In the genomic region with DNA sequence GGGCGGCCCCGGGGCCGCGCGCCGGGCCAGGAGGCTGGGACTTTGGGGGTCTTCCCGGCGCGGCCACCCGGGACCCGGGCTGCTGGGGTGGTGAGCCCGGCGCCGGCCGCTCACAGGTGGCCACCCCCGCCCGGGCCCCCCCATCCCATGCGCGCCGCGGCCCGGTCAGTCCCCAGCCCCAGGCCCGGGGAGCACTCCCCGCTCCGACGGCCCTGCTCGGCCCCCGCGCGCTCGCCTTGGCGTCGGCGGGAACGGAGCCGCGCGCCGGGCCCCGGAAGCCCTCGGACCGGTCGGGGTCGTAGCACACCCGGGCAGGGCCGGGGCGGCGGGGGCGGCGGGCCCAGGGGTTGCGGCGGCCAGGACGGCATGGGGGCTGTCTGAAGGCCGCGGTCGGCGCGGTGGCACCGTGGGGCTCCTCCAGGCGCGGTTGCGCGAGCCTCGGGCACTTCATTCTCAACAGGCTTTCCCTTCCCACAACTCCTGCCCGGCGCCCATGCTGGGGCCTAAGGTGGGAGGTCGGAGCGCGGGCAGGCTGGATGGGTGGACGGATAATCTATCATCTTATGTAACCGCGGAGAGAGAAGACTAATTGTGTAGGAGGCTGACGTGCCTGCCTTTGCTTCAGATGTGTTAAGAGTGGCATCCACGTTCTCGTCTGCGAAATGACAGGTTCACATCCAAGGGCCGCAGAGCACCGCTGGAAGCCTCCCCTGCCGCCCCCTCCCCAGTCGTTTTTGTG, we compare ENCODE assay signal across 8 cellular contexts. TPM values are rescaled to one million over a fixed set of nuclear protein-coding genes. Genes with fewer than 3 reads are reported as not detected.
DNase-seq lines count a peak whose midpoint lies in the region; ATAC-seq, FAIRE-seq and TF ChIP-seq lines count a peak whose summit lies in the region.

No MANE protein-coding gene starts in this region.

- in situ Hi-C loops in HepG2 (cut with HindIII; ENCODE audit: extremely low pct_ligation_motif_present, low pct_unique_long_range_greater_than_20kb): no loop called here

- H3K36me3 ChIP-seq in HepG2 (replicated peaks in 1 of 2; ENCODE audit: control insufficient read depth in 1 of 2, insufficient read depth in 2 of 2, low read length in 2 of 2) (peaks cover 0 to 4% of the 10 kb centered on the region in 2 experiments; a peak in 3 of 5 replicates), thoracic aorta (no peaks in the 10 kb centered on the region)

- H3K27me3 ChIP-seq in HepG2 (ENCODE audit: control insufficient read depth in 1 of 2, insufficient read depth in 2 of 2, low read length in 2 of 2): peaks cover 0 to 6% of the 10 kb centered on the region in 2 experiments; a peak in 2 of 5 replicates
- no peaks in the 10 kb centered on the region for H3K27me3 ChIP-seq in thoracic aorta (replicated peaks; ENCODE audit: insufficient read depth)

- H3K9ac ChIP-seq in HepG2 (ENCODE audit: insufficient read depth, low read depth, low read length): peak overlapping the region; percentile 67

- H3K4me1 Mint-ChIP-seq in brain: peaks cover 85% of the 10 kb centered on the region

- H4K20me1 ChIP-seq in HepG2 (ENCODE audit: insufficient read depth, low read length): peaks cover 35% of the 10 kb centered on the region

- H3K9me3 Mint-ChIP-seq in brain: peaks cover 0 to 2% (median 0%) of the 10 kb centered on the region in 5 experiments

- POLR2A ChIA-PET in HepG2 (lab: Yijun Ruan, JAX): interaction anchor here (0.6 to 2.9 kb wide), 8 partner anchors 9 to 1756 kb away, joined by 4 to 23 read pairs (median 5); no protein-coding TSS in a partner anchor

- no peak overlapping the region for H3K27ac ChIP-seq in HepG2 (ENCODE audit: extremely low read length, insufficient read depth, low read length)
- no peak overlapping the region for H3K27ac ChIP-seq in thoracic aorta

- H3K79me2 ChIP-seq in HepG2 (ENCODE audit: insufficient read depth, low read length): peaks cover 49% of the 10 kb centered on the region

- peaks cover 9% of the 10 kb centered on the region for H3K27me3 Mint-ChIP-seq in brain

- peak; percentile 65 for DNase-seq in NCI-H82 (lab: John Stamatoyannopoulos, UW)
- DNase-seq in NCI-H82 treated with DMSO at 0.1 percent for 48 hours (lab: John Stamatoyannopoulos, UW; ENCODE audit: unreplicated experiment): no peak
- peak; percentile 44 for DNase-seq in HT-29 (ENCODE audit: low spot score)
- DNase-seq in HepG2 (ENCODE audit: low spot score): no peak
- DNase-seq in thoracic aorta (ENCODE audit: low spot score): no peak
- no peak for DNase-seq in DMS79 treated with DMSO at 0.1 percent for 48 hours (lab: John Stamatoyannopoulos, UW)
- DNase-seq in HCEC 1CT: no peak

- peak overlapping the region; percentile 76 to 96 (median 89) for H3K27ac Mint-ChIP-seq in brain

- no peaks in the 10 kb centered on the region for H3K9me3 ChIP-seq in HepG2 (ENCODE audit: low read length)
- H3K9me3 ChIP-seq in thoracic aorta: no peaks in the 10 kb centered on the region

- TF ChIP-seq RAD21 in HepG2 (CRISPR knock-in tag; IDR thresholded peaks at IDR 0.05): 0 out of 2 replicates have a peak, but pooled peaks have one; percentile 10

- no peak for TF ChIP-seq EP300 in HepG2 (IDR thresholded peaks at IDR 0.05; ENCODE audit: low read depth in 2 of 2, low read length in 2 of 2)
- TF ChIP-seq EP300 in HepG2 (CRISPR knock-in tag; IDR thresholded peaks at IDR 0.05; ENCODE audit: borderline replicate concordance): no peak

- FAIRE-seq in HepG2 (lab: Jason Lieb, UNC): peak; percentile 42

- H3K4me2 ChIP-seq in HepG2 (ENCODE audit: low read depth, low read length): peak overlapping the region; percentile 96

- peaks cover 18% of the 10 kb centered on the region for H3K36me3 Mint-ChIP-seq in brain

- CTCF ChIA-PET in HepG2 (lab: Yijun Ruan, JAX; ENCODE audit: low intra/inter-chr PET ratio, low total read pairs): no interaction called here

- WGBS in HepG2 (ENCODE audit: low lambda C conversion rate): 1% methylated on average over 56 of the region's 80 CpGs

- H3K4me3 Mint-ChIP-seq in brain: peak overlapping the region; percentile 91 to 98 (median 97)

- no peak for ATAC-seq in HepG2
- no peak for ATAC-seq in thoracic aorta (ENCODE audit: insufficient number of reproducible peaks, low FRiP score, low read depth)

- H3K4me1 ChIP-seq in HepG2 (ENCODE audit: insufficient read depth, low read length): peaks cover 73% of the 10 kb centered on the region
- H3K4me1 ChIP-seq in thoracic aorta (ENCODE audit: control insufficient read depth in 1 of 2, low read depth in 2 of 2): peaks cover 18 to 58% of the 10 kb centered on the region in 2 donors

- no peak for TF ChIP-seq POLR2A in HepG2 (IDR thresholded peaks at IDR 0.05; ENCODE audit: insufficient read depth in 1 of 2, low read depth in 2 of 2, low read length in 2 of 2)

- TF ChIP-seq CTCF in brain (conservative IDR thresholded peaks at IDR 0.05) (no peak), HepG2 (CRISPR knock-in tag; IDR thresholded peaks at IDR 0.05) (no peak), thoracic aorta (IDR thresholded peaks at IDR 0.05) (no peak)

- peak overlapping the region; percentile 66 to 87 (median 76) for H3K4me3 ChIP-seq in HepG2 (replicated peaks in 1 of 3; ENCODE audit: insufficient read depth in 1 of 3, low read depth in 2 of 3, low read length in 3 of 3)
- H3K4me3 ChIP-seq in thoracic aorta: peak overlapping the region; percentile 71

- no TSS peak for BruUV-seq in HepG2 (replicated peaks; lab: Mats Ljungman, UMichigan)

- intact Hi-C loops in HepG2 (cut with micrococcal nuclease; ENCODE audit: unreplicated experiment): no loop called here

- H2AFZ ChIP-seq in HepG2 (ENCODE audit: low read length): no peak overlapping the region

TF ChIP-seq in HepG2, 621 proteins besides CTCF, POLR2A, EP300 and RAD21 (continues in another document):
- TF ChIP-seq ZBTB7A (CRISPR knock-in tag; IDR thresholded peaks at IDR 0.05) (0 out of 2 replicates have a peak, but pooled peaks have one; percentile 24), ZNF121 (CRISPR knock-in tag; IDR thresholded peaks at IDR 0.05) (no peak)

RNA-seq across cellular contexts. Expression of a gene that starts 0.6 kb away (rescaled TPM):
- total RNA-seq in HT-29 (2014; rRNA removed; shearing (Covaris generic)): 93.8 and 105 TPM in 2 replicates
- polyA plus RNA-seq in brain (ENCODE audit: insufficient read depth, low read depth, low replicate concordance): 87.8 TPM
- total RNA-seq in HepG2 (2016; rRNA removed; fragmentation: Illumina TruSeq; extraction: Trizol): 16.3 and 22.5 TPM in 2 replicates
- total RNA-seq in HepG2 (2016; cell fraction: cytosol; rRNA removed; fragmentation: Illumina TruSeq; extraction: Trizol; ENCODE audit: low read depth): 8.5 and 9.9 TPM in 2 replicates
- 15.1 and 19.9 TPM in 2 replicates for total RNA-seq in HepG2 (2016; cell fraction: insoluble cytoplasmic fraction; rRNA removed; fragmentation: Illumina TruSeq; extraction: Trizol)
- 11.6 and 11.8 TPM in 2 replicates for total RNA-seq in HepG2 (2016; cell fraction: membrane; rRNA removed; fragmentation: Illumina TruSeq; extraction: Trizol)
- 15.9 and 21.1 TPM in 2 replicates for total RNA-seq in HepG2 (2016; cell fraction: nucleus; rRNA removed; fragmentation: Illumina TruSeq; extraction: Trizol)
- 24.0 and 29.8 TPM in 2 replicates for polyA plus RNA-seq in HepG2 (2011; rRNA removed)
- polyA plus RNA-seq in HepG2 (2011; cell fraction: cytosol; rRNA removed): 14.8 and 22.5 TPM in 2 replicates
- polyA plus RNA-seq in HepG2 (2011; cell fraction: nucleus; rRNA removed): 101 and 122 TPM in 2 replicates
- polyA plus RNA-seq in HepG2 (2012): 34.4 and 34.9 TPM in 2 replicates
- polyA plus RNA-seq in HepG2 (2016; cell fraction: cytosol; fragmentation: Illumina TruSeq; extraction: Trizol; ENCODE audit: low read depth): 3.9 and 4.4 TPM in 2 replicates
- polyA plus RNA-seq in HepG2 (2016; cell fraction: insoluble cytoplasmic fraction; fragmentation: Illumina TruSeq; extraction: Trizol; ENCODE audit: low read depth): 14.7 and 22.4 TPM in 2 replicates
- polyA plus RNA-seq in HepG2 (2016; cell fraction: membrane; fragmentation: Illumina TruSeq; extraction: Trizol; ENCODE audit: low read depth): 6.8 and 8.2 TPM in 2 replicates
- 38.9 and 40.0 TPM in 2 replicates for polyA plus RNA-seq in HepG2 (2016; cell fraction: nucleus; fragmentation: Illumina TruSeq; extraction: Trizol; ENCODE audit: insufficient read depth, low read depth)
- polyA minus RNA-seq in HepG2 (2011; rRNA and poly(A)+ RNA removed; ENCODE audit: low replicate concordance): 6.9 and 34.6 TPM in 2 replicates
- 19.5 and 20.5 TPM in 2 replicates for polyA minus RNA-seq in HepG2 (2011; cell fraction: cytosol; rRNA and poly(A)+ RNA removed)
- 51.2 and 56.7 TPM in 2 replicates for polyA minus RNA-seq in HepG2 (2011; cell fraction: nucleus; rRNA and poly(A)+ RNA removed)
- total RNA-seq in thoracic aorta: 10 to 100 TPM in 1 of 2 donors, 1 to 10 TPM in 1; 9.9 to 15.6 TPM

RNA-seq across cellular contexts. Expression of a gene that starts 43.9 kb away (rescaled TPM):
- 9.7 and 12.7 TPM in 2 replicates for total RNA-seq in HT-29 (2014; rRNA removed; shearing (Covaris generic))
- polyA plus RNA-seq in brain (ENCODE audit: insufficient read depth, low read depth, low replicate concordance) (35.2 TPM), HepG2 (2011; rRNA removed) (11.1 and 17.7 TPM in 2 replicates)
- total RNA-seq in HepG2 (2016; rRNA removed; fragmentation: Illumina TruSeq; extraction: Trizol) (24.2 and 24.6 TPM in 2 replicates), thoracic aorta (10 to 100 TPM; 20.2 to 38.0 TPM)
- total RNA-seq in HepG2 (2016; cell fraction: cytosol; rRNA removed; fragmentation: Illumina TruSeq; extraction: Trizol; ENCODE audit: low read depth): 5.9 and 6.6 TPM in 2 replicates
- total RNA-seq in HepG2 (2016; cell fraction: insoluble cytoplasmic fraction; rRNA removed; fragmentation: Illumina TruSeq; extraction: Trizol): 24.5 and 25.5 TPM in 2 replicates
- 14.7 and 15.5 TPM in 2 replicates for total RNA-seq in HepG2 (2016; cell fraction: membrane; rRNA removed; fragmentation: Illumina TruSeq; extraction: Trizol)
- total RNA-seq in HepG2 (2016; cell fraction: nucleus; rRNA removed; fragmentation: Illumina TruSeq; extraction: Trizol): 12.8 and 13.9 TPM in 2 replicates
- 14.2 and 21.6 TPM in 2 replicates for polyA plus RNA-seq in HepG2 (2011; cell fraction: cytosol; rRNA removed)
- 31.7 and 32.3 TPM in 2 replicates for polyA plus RNA-seq in HepG2 (2011; cell fraction: nucleus; rRNA removed)
- polyA plus RNA-seq in HepG2 (2012): 10.1 and 14.6 TPM in 2 replicates
- 8.4 and 9.7 TPM in 2 replicates for polyA plus RNA-seq in HepG2 (2016; cell fraction: cytosol; fragmentation: Illumina TruSeq; extraction: Trizol; ENCODE audit: low read depth)
- 42.4 and 45.1 TPM in 2 replicates for polyA plus RNA-seq in HepG2 (2016; cell fraction: insoluble cytoplasmic fraction; fragmentation: Illumina TruSeq; extraction: Trizol; ENCODE audit: low read depth)
- 14.8 and 17.6 TPM in 2 replicates for polyA plus RNA-seq in HepG2 (2016; cell fraction: membrane; fragmentation: Illumina TruSeq; extraction: Trizol; ENCODE audit: low read depth)
- 34.7 and 37.8 TPM in 2 replicates for polyA plus RNA-seq in HepG2 (2016; cell fraction: nucleus; fragmentation: Illumina TruSeq; extraction: Trizol; ENCODE audit: insufficient read depth, low read depth)
- 6.7 and 18.8 TPM in 2 replicates for polyA minus RNA-seq in HepG2 (2011; rRNA and poly(A)+ RNA removed; ENCODE audit: low replicate concordance)
- polyA minus RNA-seq in HepG2 (2011; cell fraction: cytosol; rRNA and poly(A)+ RNA removed): 8.2 and 11.1 TPM in 2 replicates
- 20.0 and 22.4 TPM in 2 replicates for polyA minus RNA-seq in HepG2 (2011; cell fraction: nucleus; rRNA and poly(A)+ RNA removed)

Comparison
In these comparisons a context has a peak if more than half of its experiments do, and no peak if none do; other contexts are left out.
1. DNase-seq: peak in NCI-H82 (single experiment) and HT-29 (single experiment); none in NCI-H82 treated with DMSO at 0.1 percent for 48 hours (single experiment), HepG2 (single experiment), thoracic aorta (single experiment), DMS79 treated with DMSO at 0.1 percent for 48 hours (single experiment) and HCEC 1CT (single experiment).